1 cellular context compared by ENCODE assay signal in the genomic region with DNA sequence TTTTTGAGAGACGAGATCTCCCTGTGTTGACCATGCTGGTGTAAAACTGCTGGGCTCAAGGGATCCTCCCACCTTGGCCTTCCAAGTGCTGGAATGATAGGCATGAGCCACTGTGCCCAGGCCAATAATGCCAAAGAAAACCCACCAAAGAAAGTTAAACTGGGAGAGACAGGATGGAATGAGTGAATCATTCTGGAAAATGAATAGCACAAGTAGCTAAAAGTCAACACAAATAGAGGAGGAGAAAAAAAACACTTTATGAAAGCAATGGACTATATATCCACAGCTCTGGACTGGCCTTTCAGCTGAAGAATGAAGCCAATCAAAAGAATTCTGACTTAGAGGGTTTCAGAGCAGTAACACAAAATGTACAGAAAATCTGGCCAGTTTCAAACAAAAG.
TF ChIP-seq lines count a peak whose summit lies in the region.

No MANE protein-coding gene starts in this region.

TF ChIP-seq in WTC11, 78 proteins besides CTCF, POLR2A, EP300 and RAD21 (continued from another document):
- TF ChIP-seq, protein P1, sequence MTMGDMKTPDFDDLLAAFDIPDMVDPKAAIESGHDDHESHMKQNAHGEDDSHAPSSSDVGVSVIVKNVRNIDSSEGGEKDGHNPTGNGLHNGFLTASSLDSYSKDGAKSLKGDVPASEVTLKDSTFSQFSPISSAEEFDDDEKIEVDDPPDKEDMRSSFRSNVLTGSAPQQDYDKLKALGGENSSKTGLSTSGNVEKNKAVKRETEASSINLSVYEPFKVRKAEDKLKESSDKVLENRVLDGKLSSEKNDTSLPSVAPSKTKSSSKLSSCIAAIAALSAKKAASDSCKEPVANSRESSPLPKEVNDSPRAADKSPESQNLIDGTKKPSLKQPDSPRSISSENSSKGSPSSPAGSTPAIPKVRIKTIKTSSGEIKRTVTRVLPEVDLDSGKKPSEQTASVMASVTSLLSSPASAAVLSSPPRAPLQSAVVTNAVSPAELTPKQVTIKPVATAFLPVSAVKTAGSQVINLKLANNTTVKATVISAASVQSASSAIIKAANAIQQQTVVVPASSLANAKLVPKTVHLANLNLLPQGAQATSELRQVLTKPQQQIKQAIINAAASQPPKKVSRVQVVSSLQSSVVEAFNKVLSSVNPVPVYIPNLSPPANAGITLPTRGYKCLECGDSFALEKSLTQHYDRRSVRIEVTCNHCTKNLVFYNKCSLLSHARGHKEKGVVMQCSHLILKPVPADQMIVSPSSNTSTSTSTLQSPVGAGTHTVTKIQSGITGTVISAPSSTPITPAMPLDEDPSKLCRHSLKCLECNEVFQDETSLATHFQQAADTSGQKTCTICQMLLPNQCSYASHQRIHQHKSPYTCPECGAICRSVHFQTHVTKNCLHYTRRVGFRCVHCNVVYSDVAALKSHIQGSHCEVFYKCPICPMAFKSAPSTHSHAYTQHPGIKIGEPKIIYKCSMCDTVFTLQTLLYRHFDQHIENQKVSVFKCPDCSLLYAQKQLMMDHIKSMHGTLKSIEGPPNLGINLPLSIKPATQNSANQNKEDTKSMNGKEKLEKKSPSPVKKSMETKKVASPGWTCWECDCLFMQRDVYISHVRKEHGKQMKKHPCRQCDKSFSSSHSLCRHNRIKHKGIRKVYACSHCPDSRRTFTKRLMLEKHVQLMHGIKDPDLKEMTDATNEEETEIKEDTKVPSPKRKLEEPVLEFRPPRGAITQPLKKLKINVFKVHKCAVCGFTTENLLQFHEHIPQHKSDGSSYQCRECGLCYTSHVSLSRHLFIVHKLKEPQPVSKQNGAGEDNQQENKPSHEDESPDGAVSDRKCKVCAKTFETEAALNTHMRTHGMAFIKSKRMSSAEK (CRISPR knock-in tag; IDR thresholded peaks at IDR 0.05; ENCODE audit: borderline replicate concordance) = no peak
- no peak for TF ChIP-seq NFATC4 (CRISPR knock-in tag; IDR thresholded peaks at IDR 0.05)
- no peak for TF ChIP-seq ZNF396 (CRISPR knock-in tag; IDR thresholded peaks at IDR 0.05; ENCODE audit: borderline replicate concordance)
- no peak for TF ChIP-seq E2F1 (CRISPR knock-in tag; IDR thresholded peaks at IDR 0.05)
- no peak for TF ChIP-seq SP1 (CRISPR knock-in tag; conservative IDR thresholded peaks at IDR 0.05)
- no peak for TF ChIP-seq ZNF671 (CRISPR knock-in tag; IDR thresholded peaks at IDR 0.05)
- TF ChIP-seq, protein P2, sequence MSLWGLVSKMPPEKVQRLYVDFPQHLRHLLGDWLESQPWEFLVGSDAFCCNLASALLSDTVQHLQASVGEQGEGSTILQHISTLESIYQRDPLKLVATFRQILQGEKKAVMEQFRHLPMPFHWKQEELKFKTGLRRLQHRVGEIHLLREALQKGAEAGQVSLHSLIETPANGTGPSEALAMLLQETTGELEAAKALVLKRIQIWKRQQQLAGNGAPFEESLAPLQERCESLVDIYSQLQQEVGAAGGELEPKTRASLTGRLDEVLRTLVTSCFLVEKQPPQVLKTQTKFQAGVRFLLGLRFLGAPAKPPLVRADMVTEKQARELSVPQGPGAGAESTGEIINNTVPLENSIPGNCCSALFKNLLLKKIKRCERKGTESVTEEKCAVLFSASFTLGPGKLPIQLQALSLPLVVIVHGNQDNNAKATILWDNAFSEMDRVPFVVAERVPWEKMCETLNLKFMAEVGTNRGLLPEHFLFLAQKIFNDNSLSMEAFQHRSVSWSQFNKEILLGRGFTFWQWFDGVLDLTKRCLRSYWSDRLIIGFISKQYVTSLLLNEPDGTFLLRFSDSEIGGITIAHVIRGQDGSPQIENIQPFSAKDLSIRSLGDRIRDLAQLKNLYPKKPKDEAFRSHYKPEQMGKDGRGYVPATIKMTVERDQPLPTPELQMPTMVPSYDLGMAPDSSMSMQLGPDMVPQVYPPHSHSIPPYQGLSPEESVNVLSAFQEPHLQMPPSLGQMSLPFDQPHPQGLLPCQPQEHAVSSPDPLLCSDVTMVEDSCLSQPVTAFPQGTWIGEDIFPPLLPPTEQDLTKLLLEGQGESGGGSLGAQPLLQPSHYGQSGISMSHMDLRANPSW (CRISPR knock-in tag; conservative IDR thresholded peaks at IDR 0.05; ENCODE audit: low read depth) = no peak
